Comparison of ENCODE assay signal across 8 cellular contexts in the genomic region with DNA sequence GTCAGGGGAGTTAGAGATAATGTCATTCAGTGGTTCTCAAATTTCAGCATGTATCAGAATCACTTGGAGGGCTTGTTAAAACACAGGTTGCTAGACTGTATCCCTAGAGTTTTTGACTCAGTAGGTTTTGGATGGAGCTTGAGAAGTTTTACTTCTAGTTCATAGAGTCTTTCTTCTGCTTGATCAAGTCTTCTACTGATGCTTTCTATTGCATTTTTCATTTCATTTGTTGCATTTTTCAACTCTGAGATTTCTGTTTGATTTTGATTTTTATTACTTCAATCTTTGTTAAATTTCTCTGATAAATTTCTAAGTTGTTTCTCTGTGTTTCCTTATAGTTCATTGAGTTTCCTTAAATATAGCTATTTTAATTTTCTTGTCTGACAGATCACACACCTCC.
"Had no signal": no experiment of that assay in that cellular context is flagged by ENCODE, and none has a peak within 500 bp of the region (broad histone marks: within the 10 kb centered on the region; RNA-seq: fewer than 3 reads in every experiment).

No MANE protein-coding gene starts in this region.

- H3K4me2 ChIP-seq: GM23338 had no signal

- H2AFZ ChIP-seq: GM23338 had no signal

- DNase-seq: H9, HCEC 1CT, HFFc6, Kasumi-1, KG1 had no signal

- H3K4me3 ChIP-seq: GM23338 had no signal

- FAIRE-seq: H54, HTR-8/SVneo had no signal

- ATAC-seq: GM23338 had no signal
